In the genomic region with DNA sequence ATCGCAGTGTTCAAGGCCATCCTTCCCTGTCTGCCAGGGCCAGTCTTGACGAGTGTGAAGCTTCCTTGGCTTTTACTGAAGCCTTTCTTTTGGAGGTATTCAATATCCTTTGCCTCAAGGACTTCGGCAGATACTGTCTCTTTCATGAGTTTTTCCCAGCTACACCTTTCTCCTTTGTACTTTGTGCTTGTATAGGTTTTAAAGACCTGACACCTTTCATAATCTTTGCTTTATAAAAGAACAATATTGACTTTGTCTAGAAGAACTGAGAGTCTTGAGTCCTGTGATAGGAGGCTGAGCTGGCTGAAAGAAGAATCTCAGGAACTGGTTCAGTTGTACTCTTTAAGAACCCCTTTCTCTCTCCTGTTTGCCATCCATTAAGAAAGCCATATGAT, we compare ENCODE assay signal across 16 cellular contexts. TPM values are rescaled to one million over a fixed set of nuclear protein-coding genes. Genes with fewer than 3 reads are reported as not detected.
DNase-seq lines count a peak whose midpoint lies in the region; ATAC-seq and TF ChIP-seq lines count a peak whose summit lies in the region.
"Had no signal": no experiment of that assay in that cellular context is flagged by ENCODE, and none has a peak within 500 bp of the region (broad histone marks: within the 10 kb centered on the region; RNA-seq: fewer than 3 reads in every experiment).

No MANE protein-coding gene starts in this region.

- H3K27ac ChIP-seq in colonic mucosa (peak overlapping the region; percentile 29), heart right ventricle (no peak overlapping the region)
- H3K27ac ChIP-seq: GM23248 had no signal

- peak overlapping the region; percentile 19 for H3K4me3 Mint-ChIP-seq in natural killer cell treated with Interleukin-12 subunit alpha and Interleukin-12 subunit beta and Interleukin-15 and Interleukin-18, amount 100 ng/mL, for 72 hours
- no peak overlapping the region for H3K4me3 Mint-ChIP-seq in natural killer cell
- H3K4me3 Mint-ChIP-seq in stimulated activated effector memory CD8-positive, alpha-beta T cell treated with anti-CD3 and anti-CD28 coated beads, Interleukin-12 subunit alpha, Interleukin-12 subunit beta, amount 100 ng/mL, for 72 hours: peak overlapping the region; percentile 40
- H3K4me3 Mint-ChIP-seq: CD4-positive, alpha-beta T cell had no signal

- H3K4me1 ChIP-seq in colonic mucosa (no peaks in the 10 kb centered on the region), heart right ventricle (peaks cover 0 to 6% (median 0%) of the 10 kb centered on the region in 9 donors)

- DNase-seq in natural killer cell treated with Interleukin-12 subunit alpha and Interleukin-12 subunit beta and Interleukin-15 and Interleukin-18, amount 100 ng/mL, for 72 hours (ENCODE audit: low spot score): no peak
- DNase-seq in natural killer cell: no peak
- DNase-seq in colonic mucosa: no peak
- no peak for DNase-seq in stimulated activated effector memory CD8-positive, alpha-beta T cell treated with anti-CD3 and anti-CD28 coated beads, Interleukin-12 subunit alpha, Interleukin-12 subunit beta, amount 100 ng/mL, for 72 hours (ENCODE audit: low spot score in 2 of 2)
- no peak for DNase-seq in stimulated activated naive CD4-positive, alpha-beta T cell (lab: John Stamatoyannopoulos, UW)
- no peak for DNase-seq in heart right ventricle
- DNase-seq: ACHN; C1 segment of cervical spinal cord; CD4-positive, alpha-beta T cell; DMS79; GM23248; H7; IMR-90 had no signal

- H3K27ac Mint-ChIP-seq in natural killer cell treated with Interleukin-12 subunit alpha and Interleukin-12 subunit beta and Interleukin-15 and Interleukin-18, amount 100 ng/mL, for 72 hours: peak overlapping the region; percentile 12 to 79
- H3K27ac Mint-ChIP-seq in natural killer cell: peak overlapping the region in 1 of 2 donors; percentile 78
- peak overlapping the region; percentile 81 for H3K27ac Mint-ChIP-seq in stimulated activated effector memory CD8-positive, alpha-beta T cell treated with anti-CD3 and anti-CD28 coated beads, Interleukin-12 subunit alpha, Interleukin-12 subunit beta, amount 100 ng/mL, for 72 hours
- H3K27ac Mint-ChIP-seq: CD4-positive, alpha-beta T cell had no signal

- no peak overlapping the region for H3K9ac ChIP-seq in colonic mucosa (ENCODE audit: low read depth in 2 of 2, low read length in 2 of 2)
- H3K9ac ChIP-seq: GM23248 had no signal

- intact Hi-C loops in natural killer cell (cut with micrococcal nuclease) (loop anchor here (5.0 kb wide), 1 partner anchor 434 kb away; no protein-coding TSS in a partner anchor), colonic mucosa (cut with DNase I) (no loop called here), heart right ventricle (cut with DNase I) (loop anchor here in 5 of 10 donors (2.0 to 5.0 kb wide), 2 partner anchors 172 to 174 kb away; a partner anchor contains a TSS)

- H3K4me3 ChIP-seq in colonic mucosa (no peak overlapping the region), heart right ventricle (no peak overlapping the region)
- H3K4me3 ChIP-seq: GM12878, GM23248 had no signal

- WGBS in heart right ventricle, 2 donors: 90 to 94% methylated on average over 3 of the region's 3 CpGs

- no peaks in the 10 kb centered on the region for H3K9me3 Mint-ChIP-seq in natural killer cell treated with Interleukin-12 subunit alpha and Interleukin-12 subunit beta and Interleukin-15 and Interleukin-18, amount 100 ng/mL, for 72 hours
- no peaks in the 10 kb centered on the region for H3K9me3 Mint-ChIP-seq in natural killer cell
- no peaks in the 10 kb centered on the region for H3K9me3 Mint-ChIP-seq in stimulated activated effector memory CD8-positive, alpha-beta T cell treated with anti-CD3 and anti-CD28 coated beads, Interleukin-12 subunit alpha, Interleukin-12 subunit beta, amount 100 ng/mL, for 72 hours
- H3K9me3 Mint-ChIP-seq: CD4-positive, alpha-beta T cell had no signal

- H3K9me3 ChIP-seq in colonic mucosa (no peaks in the 10 kb centered on the region), heart right ventricle (no peaks in the 10 kb centered on the region)

- H3K27me3 ChIP-seq in colonic mucosa (no peaks in the 10 kb centered on the region), heart right ventricle (no peaks in the 10 kb centered on the region)

- ATAC-seq in natural killer cell treated with Interleukin-12 subunit alpha and Interleukin-12 subunit beta and Interleukin-15 and Interleukin-18, amount 100 ng/mL, for 72 hours: no peak
- ATAC-seq in natural killer cell: no peak
- no peak for ATAC-seq in stimulated activated effector memory CD8-positive, alpha-beta T cell treated with anti-CD3 and anti-CD28 coated beads, Interleukin-12 subunit alpha, Interleukin-12 subunit beta, amount 100 ng/mL, for 72 hours
- ATAC-seq in GM21515 (IDR thresholded peaks at IDR 0.05; ENCODE audit: unreplicated experiment): no peak
- no peak for ATAC-seq in heart right ventricle
- ATAC-seq: GM12878 had no signal

- H3K36me3 Mint-ChIP-seq in natural killer cell treated with Interleukin-12 subunit alpha and Interleukin-12 subunit beta and Interleukin-15 and Interleukin-18, amount 100 ng/mL, for 72 hours: peaks cover 6% of the 10 kb centered on the region
- H3K36me3 Mint-ChIP-seq in natural killer cell: no peaks in the 10 kb centered on the region
- H3K36me3 Mint-ChIP-seq in stimulated activated effector memory CD8-positive, alpha-beta T cell treated with anti-CD3 and anti-CD28 coated beads, Interleukin-12 subunit alpha, Interleukin-12 subunit beta, amount 100 ng/mL, for 72 hours: peaks cover 42% of the 10 kb centered on the region

- TF ChIP-seq CTCF in natural killer cell (IDR thresholded peaks at IDR 0.05) (no peak), colonic mucosa (IDR thresholded peaks at IDR 0.05) (no peak), heart right ventricle (IDR thresholded peaks at IDR 0.05) (no peak)

- H3K4me1 Mint-ChIP-seq in natural killer cell treated with Interleukin-12 subunit alpha and Interleukin-12 subunit beta and Interleukin-15 and Interleukin-18, amount 100 ng/mL, for 72 hours (ENCODE audit: low read depth in 2 of 2): peaks cover 29 to 33% of the 10 kb centered on the region in 2 donors
- H3K4me1 Mint-ChIP-seq in natural killer cell: peaks cover 6 to 7% of the 10 kb centered on the region in 2 donors
- peaks cover 33% of the 10 kb centered on the region for H3K4me1 Mint-ChIP-seq in stimulated activated effector memory CD8-positive, alpha-beta T cell treated with anti-CD3 and anti-CD28 coated beads, Interleukin-12 subunit alpha, Interleukin-12 subunit beta, amount 100 ng/mL, for 72 hours

- H3K27me3 Mint-ChIP-seq in natural killer cell treated with Interleukin-12 subunit alpha and Interleukin-12 subunit beta and Interleukin-15 and Interleukin-18, amount 100 ng/mL, for 72 hours: no peaks in the 10 kb centered on the region
- H3K27me3 Mint-ChIP-seq in natural killer cell (ENCODE audit: low read depth in 2 of 2): no peaks in the 10 kb centered on the region
- H3K27me3 Mint-ChIP-seq: CD4-positive, alpha-beta T cell had no signal

- no peaks in the 10 kb centered on the region for H3K36me3 ChIP-seq in colonic mucosa
- peaks cover 0 to 81% (median 6%) of the 10 kb centered on the region in 9 donors for H3K36me3 ChIP-seq in heart right ventricle

RNA-seq across cellular contexts. Expression of a gene that starts 41.3 kb away (rescaled TPM):
- total RNA-seq in natural killer cell treated with Interleukin-12 subunit alpha and Interleukin-12 subunit beta and Interleukin-15 and Interleukin-18, amount 100 ng/mL, for 72 hours: 1 to 10 TPM in 1 of 2 donors, under 1 TPM in 1; 0.57 to 1.2 TPM
- total RNA-seq in natural killer cell: under 1 TPM in 2 of 3 donors, not detected in 1; 0.14 to 0.68 TPM
- total RNA-seq in colonic mucosa: under 1 TPM; 0.15 to 0.48 TPM
- 1 to 10 TPM in 3 of 10 donors, under 1 TPM in 7; 0.51 to 1.8 (median 0.79) TPM for total RNA-seq in heart right ventricle
- polyA plus RNA-seq in heart right ventricle: 1 to 10 TPM in 1 of 2 donors, under 1 TPM in 1; 0.14 to 1.7 TPM
- total RNA-seq: CD4-positive, alpha-beta T cell; G401; GM23248; IMR-90 had no signal
- polyA plus RNA-seq: IMR-90 had no signal
